Comparison of ENCODE assay signal across 13 cellular contexts in the genomic region with DNA sequence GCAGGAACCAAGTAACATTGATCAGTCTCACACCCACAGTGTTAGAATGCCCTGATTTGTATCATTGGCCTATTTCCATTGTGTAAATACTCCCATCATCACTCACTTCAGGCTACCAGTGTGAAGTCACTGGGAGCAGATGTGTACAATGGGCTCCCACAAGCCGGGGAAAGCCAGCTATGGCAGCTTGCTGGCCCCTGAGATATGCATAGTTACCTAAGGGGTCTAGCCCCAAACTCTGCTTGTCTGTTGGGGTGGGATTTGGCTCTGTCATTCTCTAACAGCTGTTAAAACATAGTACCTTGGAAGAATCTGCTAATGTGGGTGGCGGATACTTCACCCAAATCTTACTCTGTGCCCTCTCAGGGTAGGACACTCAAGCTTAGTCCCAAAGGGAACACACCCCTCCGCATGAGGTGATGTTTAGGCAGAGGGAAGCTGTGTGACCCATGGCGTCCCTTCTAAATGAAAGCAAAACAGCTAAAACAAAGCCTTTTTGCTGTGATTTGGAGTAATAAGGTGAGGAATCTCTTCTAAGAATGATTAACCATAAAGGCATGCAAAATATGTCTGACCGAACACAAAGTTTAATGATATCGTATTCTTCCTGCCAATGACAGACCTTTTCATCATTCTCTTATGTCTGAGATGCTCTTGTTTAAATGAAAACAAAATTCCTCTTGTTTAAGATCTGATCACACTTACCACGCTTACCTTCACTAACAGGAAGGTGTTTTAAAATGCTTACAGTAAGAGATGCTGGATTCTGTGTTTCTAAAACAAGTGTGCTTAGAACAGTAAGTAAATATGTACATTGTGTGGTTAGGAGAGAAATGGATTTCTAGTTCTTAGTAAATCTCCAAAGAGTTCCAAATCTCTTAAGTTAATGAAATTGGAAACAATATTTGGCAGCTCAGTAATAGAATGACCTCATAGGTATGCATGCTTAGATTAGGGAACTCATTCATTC. TPM values are rescaled to one million over a fixed set of nuclear protein-coding genes. Genes with fewer than 3 reads are reported as not detected.
A peak's percentile ranks its signal among the peaks of the same experiment; 100 is the strongest.
DNase-seq lines count a peak whose midpoint lies in the region; ATAC-seq and TF ChIP-seq lines count a peak whose summit lies in the region.
"Had no signal": no experiment of that assay in that cellular context is flagged by ENCODE, and none has a peak within 500 bp of the region (broad histone marks: within the 10 kb centered on the region; RNA-seq: fewer than 3 reads in every experiment).

No MANE protein-coding gene starts in this region.

- H2AFZ ChIP-seq in fibroblast of lung (ENCODE audit: low read length), result no peak overlapping the region

- H3K4me3 Mint-ChIP-seq in osteocyte (ENCODE audit: unreplicated experiment), result no peak overlapping the region
- H3K4me3 Mint-ChIP-seq in activated naive CD8-positive, alpha-beta T cell treated with anti-CD3 and anti-CD28 coated beads, Interleukin-2, amount 50 U/mL, for 24 hours, result no peak overlapping the region
- H3K4me3 Mint-ChIP-seq: T-helper 1 cell treated with Interleukin-12 subunit alpha and Interleukin-12 subunit beta and Interleukin-4 antibody, amounts not matched to agents 30 μg/mL and 1 μg/mL, for 36 hours had no signal

- H3K27me3 ChIP-seq in fibroblast of lung (ENCODE audit: control insufficient read depth, insufficient read depth, low read length), result no peaks in the 10 kb centered on the region
- no peaks in the 10 kb centered on the region for H3K27me3 ChIP-seq in esophagus squamous epithelium
- H3K27me3 ChIP-seq: right atrium auricular region had no signal

- no peaks in the 10 kb centered on the region for H3K36me3 Mint-ChIP-seq in osteocyte (ENCODE audit: unreplicated experiment)
- H3K36me3 Mint-ChIP-seq in activated naive CD8-positive, alpha-beta T cell treated with anti-CD3 and anti-CD28 coated beads, Interleukin-2, amount 50 U/mL, for 24 hours (ENCODE audit: low read depth), result no peaks in the 10 kb centered on the region

- H3K9me3 ChIP-seq in fibroblast of lung (ENCODE audit: control insufficient read depth, insufficient read depth, low read depth, low read length), result no peaks in the 10 kb centered on the region
- no peaks in the 10 kb centered on the region for H3K9me3 ChIP-seq in esophagus squamous epithelium
- H3K9me3 ChIP-seq: right atrium auricular region had no signal

- no peaks in the 10 kb centered on the region for H3K79me2 ChIP-seq in fibroblast of lung (ENCODE audit: control insufficient read depth, insufficient read depth, low read length)

- H3K36me3 ChIP-seq in fibroblast of lung (ENCODE audit: control insufficient read depth, insufficient read depth, low read length) (no peaks in the 10 kb centered on the region), esophagus squamous epithelium (no peaks in the 10 kb centered on the region)
- H3K36me3 ChIP-seq: right atrium auricular region had no signal

- H4K20me1 ChIP-seq in fibroblast of lung (ENCODE audit: control insufficient read depth, extremely low read depth, insufficient read depth, low read length), result no peaks in the 10 kb centered on the region

- H3K27ac Mint-ChIP-seq in osteocyte (ENCODE audit: unreplicated experiment), result peak overlapping the region; percentile 87
- H3K27ac Mint-ChIP-seq in activated naive CD8-positive, alpha-beta T cell treated with anti-CD3 and anti-CD28 coated beads, Interleukin-2, amount 50 U/mL, for 24 hours, result no peak overlapping the region
- H3K27ac Mint-ChIP-seq: T-helper 1 cell treated with Interleukin-12 subunit alpha and Interleukin-12 subunit beta and Interleukin-4 antibody, amounts not matched to agents 30 μg/mL and 1 μg/mL, for 36 hours had no signal

- no peaks in the 10 kb centered on the region for H3K27me3 Mint-ChIP-seq in osteocyte (ENCODE audit: unreplicated experiment)
- no peaks in the 10 kb centered on the region for H3K27me3 Mint-ChIP-seq in activated naive CD8-positive, alpha-beta T cell treated with anti-CD3 and anti-CD28 coated beads, Interleukin-2, amount 50 U/mL, for 24 hours

- peaks cover 9% of the 10 kb centered on the region for H3K4me1 ChIP-seq in fibroblast of lung (ENCODE audit: control insufficient read depth, extremely low read depth, insufficient read depth, low read length)
- H3K4me1 ChIP-seq in esophagus squamous epithelium, result peaks cover 5 to 23% (median 9%) of the 10 kb centered on the region in 3 donors

- intact Hi-C loops in esophagus squamous epithelium (cut with DNase I), result no loop called here

- H3K4me2 ChIP-seq in fibroblast of lung (ENCODE audit: extremely low read depth, insufficient read depth, low read length), result peak overlapping the region; percentile 67

- no peak overlapping the region for H3K9ac ChIP-seq in fibroblast of lung (ENCODE audit: insufficient read depth, low read length)

- no peak for TF ChIP-seq CTCF in fibroblast of lung (conservative IDR thresholded peaks at IDR 0.05 in 1 of 2, IDR thresholded peaks at IDR 0.05 in 1 of 2; ENCODE audit: low read depth in 1 of 2, low read length in 2 of 2)
- TF ChIP-seq CTCF in osteocyte (IDR thresholded peaks at IDR 0.05), result no peak
- no peak for TF ChIP-seq CTCF in esophagus squamous epithelium (IDR thresholded peaks at IDR 0.05)

- 69 to 78% methylated on average over 7 of the region's 7 CpGs for WGBS in esophagus squamous epithelium, 2 donors

- no peak for TF ChIP-seq POLR2A in esophagus squamous epithelium (IDR thresholded peaks at IDR 0.05)

- H3K4me3 ChIP-seq in fibroblast of lung (replicated peaks in 1 of 4; ENCODE audit: control extremely low read depth in 1 of 4, insufficient read depth in 1 of 4, low read depth in 3 of 4, low read length in 4 of 4) (no peak overlapping the region), esophagus squamous epithelium (no peak overlapping the region)
- H3K4me3 ChIP-seq: right atrium auricular region had no signal

- H3K27ac ChIP-seq in fibroblast of lung (ENCODE audit: insufficient read depth, low read length), result peak overlapping the region; percentile 72
- H3K27ac ChIP-seq in esophagus squamous epithelium, result no peak overlapping the region

- DNase-seq in DMS53 (lab: John Stamatoyannopoulos, UW) (peak; percentile 42), RKO (ENCODE audit: low spot score) (peak; percentile 44), fibroblast of lung (ENCODE audit: low read depth in 2 of 2) (peak; percentile 47 to 94), osteocyte (ENCODE audit: extremely low spot score, unreplicated experiment) (no peak), esophagus squamous epithelium (lab: John Stamatoyannopoulos, UW) (no peak), GM19240 (ENCODE audit: insufficient read length, low spot score) (no peak), HUDEP-2 (lab: John Stamatoyannopoulos, UW; ENCODE audit: unreplicated experiment in 76 of 76) (no peak)
- no peak for DNase-seq in activated naive CD8-positive, alpha-beta T cell treated with anti-CD3 and anti-CD28 coated beads, Interleukin-2, amount 50 U/mL, for 24 hours
- DNase-seq: GF-D8; NCI-H1930; stimulated activated naive CD8-positive, alpha-beta T cell treated with anti-CD3 and anti-CD28 coated beads, Interleukin-15, Interleukin-2, amounts not matched to agents 100 U/mL and 50 U/mL, for 24 hours had no signal

- peaks cover 68% of the 10 kb centered on the region for H3K4me1 Mint-ChIP-seq in osteocyte (ENCODE audit: unreplicated experiment)
- peaks cover 3% of the 10 kb centered on the region for H3K4me1 Mint-ChIP-seq in activated naive CD8-positive, alpha-beta T cell treated with anti-CD3 and anti-CD28 coated beads, Interleukin-2, amount 50 U/mL, for 24 hours

- no peak for ATAC-seq in activated naive CD8-positive, alpha-beta T cell treated with anti-CD3 and anti-CD28 coated beads, Interleukin-2, amount 50 U/mL, for 24 hours
- ATAC-seq: stimulated activated naive CD8-positive, alpha-beta T cell treated with anti-CD3 and anti-CD28 coated beads, Interleukin-15, Interleukin-2, amounts not matched to agents 100 U/mL and 50 U/mL, for 24 hours had no signal

- H3K9me3 Mint-ChIP-seq in osteocyte (ENCODE audit: unreplicated experiment), result no peaks in the 10 kb centered on the region
- H3K9me3 Mint-ChIP-seq in activated naive CD8-positive, alpha-beta T cell treated with anti-CD3 and anti-CD28 coated beads, Interleukin-2, amount 50 U/mL, for 24 hours, result no peaks in the 10 kb centered on the region
- H3K9me3 Mint-ChIP-seq: T-helper 1 cell treated with Interleukin-12 subunit alpha and Interleukin-12 subunit beta and Interleukin-4 antibody, amounts not matched to agents 30 μg/mL and 1 μg/mL, for 36 hours had no signal

RNA-seq across cellular contexts. Expression of a gene that starts 46.0 kb away (rescaled TPM):
- total RNA-seq in fibroblast of lung, result 33.1 and 52.7 TPM in 2 replicates
- polyA plus RNA-seq in fibroblast of lung, result 18.9 and 30.3 TPM in 2 replicates
- polyA plus RNA-seq in fibroblast of lung (2012), result 38.0 and 59.4 TPM in 2 replicates
- 20.0 and 28.7 TPM in 2 replicates for polyA minus RNA-seq in fibroblast of lung (ENCODE audit: low replicate concordance)
- 129 and 131 TPM in 2 replicates for total RNA-seq in osteocyte
- total RNA-seq in esophagus squamous epithelium, result 10 to 100 TPM; 12.1 to 58.0 (median 24.0) TPM

RNA-seq across cellular contexts. Expression of a gene that starts 51.7 kb away (rescaled TPM):
- total RNA-seq in fibroblast of lung (11.6 and 15.7 TPM in 2 replicates), osteocyte (0.37 and 0.70 TPM in 2 replicates), esophagus squamous epithelium (10 to 100 TPM in 3 of 4 donors, 1 to 10 TPM in 1; 4.6 to 12.9 (median 11.8) TPM)
- 4.2 and 5.6 TPM in 2 replicates for polyA plus RNA-seq in fibroblast of lung
- polyA plus RNA-seq in fibroblast of lung (2012), result 6.2 and 9.4 TPM in 2 replicates
- 2.0 and 2.6 TPM in 2 replicates for polyA minus RNA-seq in fibroblast of lung (ENCODE audit: low replicate concordance)

Comparison
In these comparisons a context has a peak if more than half of its experiments do, and no peak if none do; other contexts are left out.
1. DNase-seq: peak in DMS53 (single experiment), RKO (single experiment) and fibroblast of lung (2 of 2); none in osteocyte (single experiment), esophagus squamous epithelium (single experiment), GM19240 (single experiment), HUDEP-2 (0 of 76) and activated naive CD8-positive, alpha-beta T cell treated with anti-CD3 and anti-CD28 coated beads, Interleukin-2, amount 50 U/mL, for 24 hours (single experiment).